Comparison of ENCODE assay signal across 1 cellular context in genomic region chr10:43057231-43057711, GRCh38.
TF ChIP-seq lines count a peak whose summit lies in the region.

No MANE protein-coding gene starts in this region.

TF ChIP-seq in H1, 55 proteins besides CTCF, POLR2A, EP300 and RAD21:
- TF ChIP-seq RXRA (IDR thresholded peaks at IDR 0.05; ENCODE audit: insufficient read depth, low read depth, low read length) (no peak), ASH2L (IDR thresholded peaks at IDR 0.05; ENCODE audit: low read length) (no peak), ATF2 (IDR thresholded peaks at IDR 0.05; ENCODE audit: low read length) (no peak), RFX5 (IDR thresholded peaks at IDR 0.05; ENCODE audit: borderline replicate concordance, low read depth, low read length) (no peak), KDM4A (IDR thresholded peaks at IDR 0.05; ENCODE audit: low read depth, low read length, severe bottlenecking) (no peak), SIN3A (conservative IDR thresholded peaks at IDR 0.05 in 1 of 2, IDR thresholded peaks at IDR 0.05 in 1 of 2; ENCODE audit: low read depth in 1 of 2, low read length in 2 of 2) (no peak), YY1 (IDR thresholded peaks at IDR 0.05; ENCODE audit: low read depth, low read length) (no peak), CHD2 (IDR thresholded peaks at IDR 0.05; ENCODE audit: low read length) (no peak), CBX5 (IDR thresholded peaks at IDR 0.05; ENCODE audit: low read depth, low read length) (no peak), HDAC2 (IDR thresholded peaks at IDR 0.05; ENCODE audit: borderline replicate concordance in 1 of 2, low read depth in 2 of 2, low read length in 2 of 2) (no peak)
